Comparison of ENCODE assay signal across 35 cellular contexts in the genomic region with DNA sequence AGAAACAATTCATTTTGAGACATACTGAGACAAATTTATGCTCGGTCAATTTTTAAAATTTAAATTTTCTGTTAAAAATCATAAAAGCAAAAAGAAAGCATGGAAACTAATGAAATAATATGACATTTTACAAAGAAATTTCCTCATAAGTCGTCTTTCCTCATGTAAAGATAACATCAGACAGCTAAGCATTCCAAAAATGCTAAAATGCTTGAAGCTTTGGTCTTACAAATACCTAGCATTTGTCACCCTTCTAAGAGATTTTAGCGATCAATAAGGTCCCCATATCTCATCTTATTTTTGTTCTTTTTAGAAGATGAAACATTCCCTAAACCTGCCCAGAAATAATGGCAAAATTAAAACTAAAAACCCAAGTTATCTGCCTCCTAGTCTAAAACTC.
"Had no signal": no experiment of that assay in that cellular context is flagged by ENCODE, and none has a peak within 500 bp of the region (broad histone marks: within the 10 kb centered on the region; RNA-seq: fewer than 3 reads in every experiment).

No MANE protein-coding gene starts in this region.

- H3K27me3 ChIP-seq: MG63 had no signal

- H3K27ac ChIP-seq: KMS-11 had no signal

- H3K9ac ChIP-seq: KMS-11 had no signal

- H3K4me2 ChIP-seq: KMS-11 had no signal

- H3K4me3 ChIP-seq: MG63 had no signal

- H3K9me3 ChIP-seq: MG63 had no signal

- DNase-seq: Karpas-422, Kasumi-1, KG1, MG63, MM.1S, MV-4-11, NCI-H1048, NCI-H1092, NCI-H1092 treated with DMSO at 0.1 percent for 48 hours, NCI-H1105, NCI-H1105 treated with DMSO at 0.1 percent for 48 hours, NCI-H1417, NCI-H1417 treated with DMSO at 0.1 percent for 48 hours, NCI-H1436, NCI-H1436 treated with DMSO at 0.1 percent for 48 hours, NCI-H146, NCI-H1694, NCI-H1694 treated with DMSO at 0.1 percent for 48 hours, NCI-H187, NCI-H187 treated with DMSO at 0.1 percent for 48 hours, NCI-H1930, NCI-H2029, NCI-H2029 treated with DMSO at 0.1 percent for 48 hours, NCI-H2081, NCI-H2081 treated with DMSO at 0.1 percent for 48 hours, NCI-H2107, NCI-H2171, NCI-H2171 treated with DMSO at 0.1 percent for 48 hours, NCI-H2227 treated with DMSO at 0.1 percent for 48 hours, NCI-H226, NCI-H345, NCI-H446, NCI-H510A, NCI-H510A treated with DMSO at 0.1 percent for 48 hours had no signal

- H3K36me3 ChIP-seq: MG63 had no signal
